In the genomic region with DNA sequence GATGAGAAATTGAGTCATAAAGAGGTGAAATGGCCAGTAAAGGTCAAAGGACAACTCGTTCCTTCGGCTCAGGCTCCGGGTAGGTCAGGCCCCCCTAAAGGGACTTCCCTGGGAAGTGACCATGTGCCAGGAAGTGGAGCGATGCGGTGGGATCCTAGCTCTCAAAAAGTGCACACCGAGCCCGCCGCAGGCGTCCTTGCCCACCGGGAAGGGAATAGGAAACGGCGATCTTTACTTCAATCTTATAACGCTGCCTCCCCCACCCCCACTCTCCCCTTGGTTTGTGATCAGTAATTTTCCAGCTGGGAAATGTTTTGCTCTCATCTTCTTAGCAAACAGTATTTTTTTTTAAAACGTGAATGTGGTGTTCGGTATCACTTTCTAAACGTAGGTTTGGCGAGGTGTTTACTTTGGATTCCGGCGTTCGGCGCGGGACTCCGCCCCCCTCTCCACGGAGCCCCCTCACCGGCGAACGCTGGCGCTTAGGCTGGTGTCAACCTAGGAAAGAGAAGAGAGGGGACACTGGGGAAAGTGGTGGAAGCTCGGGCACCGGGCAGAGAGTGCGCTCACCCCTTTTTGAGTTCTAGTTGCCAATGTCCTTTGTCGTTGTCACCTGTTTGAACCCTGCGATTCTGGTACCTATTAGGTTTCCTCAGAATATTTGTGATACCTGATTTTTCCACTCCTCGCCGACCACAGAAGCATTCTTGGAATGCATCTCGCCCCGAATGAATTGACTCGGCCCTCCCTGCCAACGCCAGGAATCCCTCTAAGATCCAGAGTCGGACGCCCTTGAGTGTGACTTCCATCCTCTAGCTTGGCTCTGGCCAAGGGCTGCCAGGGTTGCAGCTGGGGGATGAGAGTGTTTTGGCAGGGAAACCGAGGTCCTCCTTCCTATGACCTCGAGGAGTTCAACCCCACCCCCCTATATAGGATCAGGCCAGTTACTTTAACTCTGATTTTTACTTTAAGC, we compare ENCODE assay signal across 1 cellular context.
TF ChIP-seq lines count a peak whose summit lies in the region.

No MANE protein-coding gene starts in this region.

TF ChIP-seq in H1, 55 proteins besides CTCF, POLR2A, EP300 and RAD21:
- no peak for TF ChIP-seq CTBP2 (IDR thresholded peaks at IDR 0.05; ENCODE audit: borderline replicate concordance, insufficient read depth, insufficient read length, low read length)
- TF ChIP-seq TAF7 (optimal IDR thresholded peaks at IDR 0.05; ENCODE audit: borderline replicate concordance, low read depth, low read length) = no peak
- peak; percentile 15 for TF ChIP-seq EZH2 (IDR thresholded peaks at IDR 0.05; ENCODE audit: low read depth, low read length, severe bottlenecking)
- no peak for TF ChIP-seq SP1 (IDR thresholded peaks at IDR 0.05; ENCODE audit: low read depth, low read length)
- TF ChIP-seq EGR1 (IDR thresholded peaks at IDR 0.05; ENCODE audit: borderline replicate concordance, low read depth, low read length) = no peak
- TF ChIP-seq BACH1 (IDR thresholded peaks at IDR 0.05; ENCODE audit: low read length) = no peak
- TF ChIP-seq, protein P1, sequence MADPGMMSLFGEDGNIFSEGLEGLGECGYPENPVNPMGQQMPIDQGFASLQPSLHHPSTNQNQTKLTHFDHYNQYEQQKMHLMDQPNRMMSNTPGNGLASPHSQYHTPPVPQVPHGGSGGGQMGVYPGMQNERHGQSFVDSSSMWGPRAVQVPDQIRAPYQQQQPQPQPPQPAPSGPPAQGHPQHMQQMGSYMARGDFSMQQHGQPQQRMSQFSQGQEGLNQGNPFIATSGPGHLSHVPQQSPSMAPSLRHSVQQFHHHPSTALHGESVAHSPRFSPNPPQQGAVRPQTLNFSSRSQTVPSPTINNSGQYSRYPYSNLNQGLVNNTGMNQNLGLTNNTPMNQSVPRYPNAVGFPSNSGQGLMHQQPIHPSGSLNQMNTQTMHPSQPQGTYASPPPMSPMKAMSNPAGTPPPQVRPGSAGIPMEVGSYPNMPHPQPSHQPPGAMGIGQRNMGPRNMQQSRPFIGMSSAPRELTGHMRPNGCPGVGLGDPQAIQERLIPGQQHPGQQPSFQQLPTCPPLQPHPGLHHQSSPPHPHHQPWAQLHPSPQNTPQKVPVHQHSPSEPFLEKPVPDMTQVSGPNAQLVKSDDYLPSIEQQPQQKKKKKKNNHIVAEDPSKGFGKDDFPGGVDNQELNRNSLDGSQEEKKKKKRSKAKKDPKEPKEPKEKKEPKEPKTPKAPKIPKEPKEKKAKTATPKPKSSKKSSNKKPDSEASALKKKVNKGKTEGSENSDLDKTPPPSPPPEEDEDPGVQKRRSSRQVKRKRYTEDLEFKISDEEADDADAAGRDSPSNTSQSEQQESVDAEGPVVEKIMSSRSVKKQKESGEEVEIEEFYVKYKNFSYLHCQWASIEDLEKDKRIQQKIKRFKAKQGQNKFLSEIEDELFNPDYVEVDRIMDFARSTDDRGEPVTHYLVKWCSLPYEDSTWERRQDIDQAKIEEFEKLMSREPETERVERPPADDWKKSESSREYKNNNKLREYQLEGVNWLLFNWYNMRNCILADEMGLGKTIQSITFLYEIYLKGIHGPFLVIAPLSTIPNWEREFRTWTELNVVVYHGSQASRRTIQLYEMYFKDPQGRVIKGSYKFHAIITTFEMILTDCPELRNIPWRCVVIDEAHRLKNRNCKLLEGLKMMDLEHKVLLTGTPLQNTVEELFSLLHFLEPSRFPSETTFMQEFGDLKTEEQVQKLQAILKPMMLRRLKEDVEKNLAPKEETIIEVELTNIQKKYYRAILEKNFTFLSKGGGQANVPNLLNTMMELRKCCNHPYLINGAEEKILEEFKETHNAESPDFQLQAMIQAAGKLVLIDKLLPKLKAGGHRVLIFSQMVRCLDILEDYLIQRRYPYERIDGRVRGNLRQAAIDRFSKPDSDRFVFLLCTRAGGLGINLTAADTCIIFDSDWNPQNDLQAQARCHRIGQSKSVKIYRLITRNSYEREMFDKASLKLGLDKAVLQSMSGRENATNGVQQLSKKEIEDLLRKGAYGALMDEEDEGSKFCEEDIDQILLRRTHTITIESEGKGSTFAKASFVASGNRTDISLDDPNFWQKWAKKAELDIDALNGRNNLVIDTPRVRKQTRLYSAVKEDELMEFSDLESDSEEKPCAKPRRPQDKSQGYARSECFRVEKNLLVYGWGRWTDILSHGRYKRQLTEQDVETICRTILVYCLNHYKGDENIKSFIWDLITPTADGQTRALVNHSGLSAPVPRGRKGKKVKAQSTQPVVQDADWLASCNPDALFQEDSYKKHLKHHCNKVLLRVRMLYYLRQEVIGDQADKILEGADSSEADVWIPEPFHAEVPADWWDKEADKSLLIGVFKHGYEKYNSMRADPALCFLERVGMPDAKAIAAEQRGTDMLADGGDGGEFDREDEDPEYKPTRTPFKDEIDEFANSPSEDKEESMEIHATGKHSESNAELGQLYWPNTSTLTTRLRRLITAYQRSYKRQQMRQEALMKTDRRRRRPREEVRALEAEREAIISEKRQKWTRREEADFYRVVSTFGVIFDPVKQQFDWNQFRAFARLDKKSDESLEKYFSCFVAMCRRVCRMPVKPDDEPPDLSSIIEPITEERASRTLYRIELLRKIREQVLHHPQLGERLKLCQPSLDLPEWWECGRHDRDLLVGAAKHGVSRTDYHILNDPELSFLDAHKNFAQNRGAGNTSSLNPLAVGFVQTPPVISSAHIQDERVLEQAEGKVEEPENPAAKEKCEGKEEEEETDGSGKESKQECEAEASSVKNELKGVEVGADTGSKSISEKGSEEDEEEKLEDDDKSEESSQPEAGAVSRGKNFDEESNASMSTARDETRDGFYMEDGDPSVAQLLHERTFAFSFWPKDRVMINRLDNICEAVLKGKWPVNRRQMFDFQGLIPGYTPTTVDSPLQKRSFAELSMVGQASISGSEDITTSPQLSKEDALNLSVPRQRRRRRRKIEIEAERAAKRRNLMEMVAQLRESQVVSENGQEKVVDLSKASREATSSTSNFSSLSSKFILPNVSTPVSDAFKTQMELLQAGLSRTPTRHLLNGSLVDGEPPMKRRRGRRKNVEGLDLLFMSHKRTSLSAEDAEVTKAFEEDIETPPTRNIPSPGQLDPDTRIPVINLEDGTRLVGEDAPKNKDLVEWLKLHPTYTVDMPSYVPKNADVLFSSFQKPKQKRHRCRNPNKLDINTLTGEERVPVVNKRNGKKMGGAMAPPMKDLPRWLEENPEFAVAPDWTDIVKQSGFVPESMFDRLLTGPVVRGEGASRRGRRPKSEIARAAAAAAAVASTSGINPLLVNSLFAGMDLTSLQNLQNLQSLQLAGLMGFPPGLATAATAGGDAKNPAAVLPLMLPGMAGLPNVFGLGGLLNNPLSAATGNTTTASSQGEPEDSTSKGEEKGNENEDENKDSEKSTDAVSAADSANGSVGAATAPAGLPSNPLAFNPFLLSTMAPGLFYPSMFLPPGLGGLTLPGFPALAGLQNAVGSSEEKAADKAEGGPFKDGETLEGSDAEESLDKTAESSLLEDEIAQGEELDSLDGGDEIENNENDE (IDR thresholded peaks at IDR 0.05; ENCODE audit: insufficient replicate concordance, low read length) = no peak
- no peak for TF ChIP-seq HDAC6 (IDR thresholded peaks at IDR 0.05; ENCODE audit: low read depth, low read length)
- no peak for TF ChIP-seq PHF8 (conservative IDR thresholded peaks at IDR 0.05; ENCODE audit: low read depth, low read length)
- TF ChIP-seq RBBP5 (IDR thresholded peaks at IDR 0.05; ENCODE audit: borderline replicate concordance, low read depth, low read length) = no peak
- TF ChIP-seq FOSL1 (IDR thresholded peaks at IDR 0.05; ENCODE audit: insufficient read depth, low read depth, low read length) = no peak
- TF ChIP-seq, protein P2, sequence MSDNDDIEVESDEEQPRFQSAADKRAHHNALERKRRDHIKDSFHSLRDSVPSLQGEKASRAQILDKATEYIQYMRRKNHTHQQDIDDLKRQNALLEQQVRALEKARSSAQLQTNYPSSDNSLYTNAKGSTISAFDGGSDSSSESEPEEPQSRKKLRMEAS (IDR thresholded peaks at IDR 0.05) = peak; percentile 44; the same call in 1 of the 2 replicates
- peak; percentile 52 for TF ChIP-seq ASH2L (IDR thresholded peaks at IDR 0.05; ENCODE audit: low read length)
- no peak for TF ChIP-seq POU5F1 (IDR thresholded peaks at IDR 0.05; ENCODE audit: low read depth, low read length)
- TF ChIP-seq GTF2F1 (IDR thresholded peaks at IDR 0.05; ENCODE audit: borderline replicate concordance, low read depth, low read length) = no peak
- no peak; a peak in 1 of 4 replicates for TF ChIP-seq HDAC2 (IDR thresholded peaks at IDR 0.05; ENCODE audit: borderline replicate concordance in 1 of 2, low read depth in 2 of 2, low read length in 2 of 2)
- TF ChIP-seq BRCA1 (IDR thresholded peaks at IDR 0.05; ENCODE audit: low read depth, low read length) = no peak
- TF ChIP-seq CHD2 (IDR thresholded peaks at IDR 0.05; ENCODE audit: low read length) = no peak
- no peak for TF ChIP-seq KDM1A (IDR thresholded peaks at IDR 0.05; ENCODE audit: borderline replicate concordance, low read length)
- TF ChIP-seq NANOG (IDR thresholded peaks at IDR 0.05; ENCODE audit: insufficient read depth, low read depth, low read length, poor library complexity, severe bottlenecking) = no peak
- TF ChIP-seq, protein P3, sequence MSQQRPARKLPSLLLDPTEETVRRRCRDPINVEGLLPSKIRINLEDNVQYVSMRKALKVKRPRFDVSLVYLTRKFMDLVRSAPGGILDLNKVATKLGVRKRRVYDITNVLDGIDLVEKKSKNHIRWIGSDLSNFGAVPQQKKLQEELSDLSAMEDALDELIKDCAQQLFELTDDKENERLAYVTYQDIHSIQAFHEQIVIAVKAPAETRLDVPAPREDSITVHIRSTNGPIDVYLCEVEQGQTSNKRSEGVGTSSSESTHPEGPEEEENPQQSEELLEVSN (IDR thresholded peaks at IDR 0.05) = no peak
- no peak for TF ChIP-seq GABPA (IDR thresholded peaks at IDR 0.05; ENCODE audit: borderline replicate concordance, insufficient read depth, low read length)
- no peak for TF ChIP-seq SP2 (IDR thresholded peaks at IDR 0.05; ENCODE audit: low read length)
- TF ChIP-seq JUN (IDR thresholded peaks at IDR 0.05; ENCODE audit: low read depth, low read length) = no peak
- TF ChIP-seq, protein P4, sequence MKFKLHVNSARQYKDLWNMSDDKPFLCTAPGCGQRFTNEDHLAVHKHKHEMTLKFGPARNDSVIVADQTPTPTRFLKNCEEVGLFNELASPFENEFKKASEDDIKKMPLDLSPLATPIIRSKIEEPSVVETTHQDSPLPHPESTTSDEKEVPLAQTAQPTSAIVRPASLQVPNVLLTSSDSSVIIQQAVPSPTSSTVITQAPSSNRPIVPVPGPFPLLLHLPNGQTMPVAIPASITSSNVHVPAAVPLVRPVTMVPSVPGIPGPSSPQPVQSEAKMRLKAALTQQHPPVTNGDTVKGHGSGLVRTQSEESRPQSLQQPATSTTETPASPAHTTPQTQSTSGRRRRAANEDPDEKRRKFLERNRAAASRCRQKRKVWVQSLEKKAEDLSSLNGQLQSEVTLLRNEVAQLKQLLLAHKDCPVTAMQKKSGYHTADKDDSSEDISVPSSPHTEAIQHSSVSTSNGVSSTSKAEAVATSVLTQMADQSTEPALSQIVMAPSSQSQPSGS (IDR thresholded peaks at IDR 0.05; ENCODE audit: low read length) = no peak
- TF ChIP-seq CHD1 (IDR thresholded peaks at IDR 0.05; ENCODE audit: low read depth, low read length) = no peak
- no peak for TF ChIP-seq RNF2 (IDR thresholded peaks at IDR 0.05; ENCODE audit: borderline replicate concordance, low read depth, low read length, missing control alignments, poor library complexity, severe bottlenecking)
- no peak for TF ChIP-seq TAF1 (IDR thresholded peaks at IDR 0.05; ENCODE audit: low read depth, low read length)
- no peak for TF ChIP-seq BCL11A (IDR thresholded peaks at IDR 0.05; ENCODE audit: low read depth in 2 of 2, low read length in 2 of 2)
- peak; percentile 37; the same call in 1 of the 2 replicates for TF ChIP-seq SUZ12 (IDR thresholded peaks at IDR 0.05; ENCODE audit: low read length)
- no peak for TF ChIP-seq CBX5 (IDR thresholded peaks at IDR 0.05; ENCODE audit: low read depth, low read length)
- no peak for TF ChIP-seq SRF (IDR thresholded peaks at IDR 0.05; ENCODE audit: low read depth, low read length)
- no peak for TF ChIP-seq RXRA (IDR thresholded peaks at IDR 0.05; ENCODE audit: insufficient read depth, low read depth, low read length)
- TF ChIP-seq TBP (IDR thresholded peaks at IDR 0.05; ENCODE audit: low read depth, low read length) = no peak
- 0 out of 2 replicates have a peak, but pooled peaks have one; percentile 31 for TF ChIP-seq TEAD4 (IDR thresholded peaks at IDR 0.05; ENCODE audit: low read depth, low read length)
- TF ChIP-seq MAFK (IDR thresholded peaks at IDR 0.05; ENCODE audit: low read depth, low read length) = no peak
- TF ChIP-seq CEBPB (IDR thresholded peaks at IDR 0.05; ENCODE audit: low read depth, low read length) = no peak
- TF ChIP-seq SIN3A (conservative IDR thresholded peaks at IDR 0.05 in 1 of 2, IDR thresholded peaks at IDR 0.05 in 1 of 2; ENCODE audit: low read depth in 1 of 2, low read length in 2 of 2) = no peak
- no peak for TF ChIP-seq ZNF274 (IDR thresholded peaks at IDR 0.05; ENCODE audit: borderline replicate concordance, extremely low read depth, low read length)
- no peak for TF ChIP-seq CBX8 (IDR thresholded peaks at IDR 0.05; ENCODE audit: borderline replicate concordance, low read depth, low read length)
- TF ChIP-seq, protein P5, sequence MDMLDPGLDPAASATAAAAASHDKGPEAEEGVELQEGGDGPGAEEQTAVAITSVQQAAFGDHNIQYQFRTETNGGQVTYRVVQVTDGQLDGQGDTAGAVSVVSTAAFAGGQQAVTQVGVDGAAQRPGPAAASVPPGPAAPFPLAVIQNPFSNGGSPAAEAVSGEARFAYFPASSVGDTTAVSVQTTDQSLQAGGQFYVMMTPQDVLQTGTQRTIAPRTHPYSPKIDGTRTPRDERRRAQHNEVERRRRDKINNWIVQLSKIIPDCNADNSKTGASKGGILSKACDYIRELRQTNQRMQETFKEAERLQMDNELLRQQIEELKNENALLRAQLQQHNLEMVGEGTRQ (IDR thresholded peaks at IDR 0.05; ENCODE audit: low read length) = no peak
- no peak for TF ChIP-seq JUND (IDR thresholded peaks at IDR 0.05; ENCODE audit: low read length)
- no peak for TF ChIP-seq SIX5 (IDR thresholded peaks at IDR 0.05; ENCODE audit: low read depth, low read length)
- peak; percentile 21 for TF ChIP-seq KDM4A (IDR thresholded peaks at IDR 0.05; ENCODE audit: low read depth, low read length, severe bottlenecking)
- TF ChIP-seq TCF12 (IDR thresholded peaks at IDR 0.05; ENCODE audit: low read depth, low read length) = no peak
